ENCODE assay signal across 8 cellular contexts in the genomic region with DNA sequence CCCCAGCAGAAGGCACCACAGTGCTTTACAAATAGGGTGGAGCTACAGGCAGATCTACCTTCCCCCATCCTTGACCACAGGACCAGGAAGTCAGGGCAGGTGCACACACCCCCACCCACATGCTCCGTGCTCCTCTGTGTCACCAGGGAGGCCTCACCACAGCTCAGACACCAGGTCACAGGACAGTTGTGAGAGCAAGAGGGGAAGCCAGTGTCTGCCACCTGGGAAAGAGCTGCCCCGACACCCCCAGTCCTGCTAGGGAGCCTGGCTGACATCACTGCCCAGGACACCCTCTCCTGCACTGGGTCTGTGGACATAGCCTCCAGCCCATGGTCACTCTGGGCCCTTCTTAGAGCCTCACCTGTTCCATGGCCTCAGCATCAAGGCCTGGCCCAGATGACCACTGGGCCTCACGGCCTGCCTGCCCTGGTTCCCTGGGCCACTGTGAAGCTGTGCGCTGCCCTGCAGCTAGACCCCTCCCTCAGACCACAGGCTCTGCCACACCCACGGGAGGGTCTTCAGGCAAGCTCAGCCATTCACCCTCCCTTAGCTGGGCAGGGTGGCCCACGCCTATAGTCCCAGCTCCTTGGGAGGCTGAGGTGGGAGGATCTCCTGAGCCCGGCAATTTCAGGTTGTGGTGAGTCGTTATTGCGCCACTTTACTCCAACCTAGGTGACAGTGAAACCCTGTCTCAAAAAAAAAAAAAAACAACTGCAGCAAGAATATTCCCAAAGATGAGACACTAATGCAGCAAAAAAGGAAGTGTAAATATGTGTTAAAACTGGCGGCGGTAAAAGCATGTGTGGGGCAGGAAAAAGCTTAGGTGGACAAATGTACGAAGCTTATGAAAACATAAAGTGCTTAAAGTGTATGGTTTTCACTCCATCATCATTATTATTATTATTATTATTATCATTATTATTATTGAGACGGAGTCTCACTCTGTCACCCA.
DNase-seq lines count a peak whose midpoint lies in the region; ATAC-seq lines count a peak whose summit lies in the region.

No MANE protein-coding gene starts in this region.

- ATAC-seq in GM18517 (IDR thresholded peaks at IDR 0.05; ENCODE audit: unreplicated experiment) = peak; percentile 83
- ATAC-seq in HG02870 (IDR thresholded peaks at IDR 0.05; ENCODE audit: unreplicated experiment) = peak; percentile 70

- DNase-seq in NOMO-1 treated with dmso at 0.1 percent for 144 hours (lab: John Stamatoyannopoulos, UW; ENCODE audit: unreplicated experiment) = peak; percentile 46
- DNase-seq in activated naive CD4-positive, alpha-beta T cell treated with anti-CD3 and anti-CD28 coated beads, Interleukin-2, amount 50 U/mL, for 16 hours = peak; percentile 29
- peak; percentile 27 for DNase-seq in stimulated activated CD4-positive, alpha-beta T cell treated with anti-CD3 and anti-CD28 coated beads, Interleukin-4, amount 100 ng/mL, for 1 hour
- no peak for DNase-seq in pons (ENCODE audit: low spot score)
- DNase-seq in NCI-H2171 treated with DMSO at 0.1 percent for 48 hours (lab: John Stamatoyannopoulos, UW) = no peak
- DNase-seq in NCI-H1694 treated with DMSO at 0.1 percent for 48 hours (lab: John Stamatoyannopoulos, UW) = no peak

Comparison
In these comparisons a context has a peak if more than half of its experiments do, and no peak if none do; other contexts are left out.
1. DNase-seq: peak in NOMO-1 treated with dmso at 0.1 percent for 144 hours (single experiment), activated naive CD4-positive, alpha-beta T cell treated with anti-CD3 and anti-CD28 coated beads, Interleukin-2, amount 50 U/mL, for 16 hours (single experiment) and stimulated activated CD4-positive, alpha-beta T cell treated with anti-CD3 and anti-CD28 coated beads, Interleukin-4, amount 100 ng/mL, for 1 hour (single experiment); none in pons (single experiment), NCI-H2171 treated with DMSO at 0.1 percent for 48 hours (single experiment) and NCI-H1694 treated with DMSO at 0.1 percent for 48 hours (single experiment).